ENCODE assay signal across 22 cellular contexts in the genomic region with DNA sequence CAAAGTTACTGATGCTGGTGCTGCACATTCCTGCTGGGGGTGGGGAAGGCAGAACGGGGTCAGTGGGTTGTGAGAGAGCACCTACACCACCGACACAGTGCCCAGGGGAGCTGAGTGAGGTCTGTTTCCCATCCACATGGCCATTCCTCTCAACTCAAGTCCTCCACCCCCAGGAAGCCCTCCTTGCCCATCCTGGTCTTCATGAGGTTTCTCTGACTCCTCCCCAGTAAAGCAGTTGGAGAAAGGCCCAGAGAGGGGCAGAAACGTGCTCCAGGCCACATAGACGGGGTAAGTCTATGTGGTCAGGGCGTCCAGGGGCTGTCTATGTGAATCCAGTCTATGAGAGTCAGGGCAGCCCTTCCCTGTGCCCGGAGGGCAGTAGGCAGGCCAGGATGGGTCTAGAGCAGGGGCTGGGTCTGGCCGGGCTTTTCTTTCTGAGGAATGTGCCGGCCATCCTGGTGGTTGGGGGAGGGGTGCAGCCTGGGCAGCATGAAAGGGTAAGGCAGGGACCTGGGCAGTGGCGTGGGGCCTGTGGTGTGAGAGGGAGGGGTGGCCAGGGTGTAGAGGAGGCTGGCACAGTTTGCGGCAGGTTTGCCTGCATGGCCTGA. TPM values are rescaled to one million over a fixed set of nuclear protein-coding genes. Genes with fewer than 3 reads are reported as not detected.
DNase-seq lines count a peak whose midpoint lies in the region; ATAC-seq, FAIRE-seq and TF ChIP-seq lines count a peak whose summit lies in the region.
"Had no signal": no experiment of that assay in that cellular context is flagged by ENCODE, and none has a peak within 500 bp of the region (broad histone marks: within the 10 kb centered on the region; RNA-seq: fewer than 3 reads in every experiment).

No MANE protein-coding gene starts in this region.

- TF ChIP-seq CTCF in mucosa of descending colon (IDR thresholded peaks at IDR 0.05), result no peak

- H3K79me1 ChIP-seq in trophoblast cell (ENCODE audit: low read length), result no peaks in the 10 kb centered on the region

- H3K79me2 ChIP-seq in trophoblast cell (ENCODE audit: control insufficient read depth, insufficient read depth, low read length, poor library complexity) (no peaks in the 10 kb centered on the region), Karpas-422 (ENCODE audit: low read length) (no peaks in the 10 kb centered on the region)

- H3K9ac ChIP-seq in trophoblast cell (ENCODE audit: low read length), result no peak overlapping the region
- H3K9ac ChIP-seq in Karpas-422 (ENCODE audit: low read length), result no peak overlapping the region

- H3K4ac ChIP-seq in trophoblast cell (ENCODE audit: low read depth, low read length), result no peak overlapping the region

- intact Hi-C loops in Right ventricle myocardium inferior (cut with DNase I) (no loop called here), left cardiac atrium (cut with DNase I) (no loop called here), left ventricle myocardium superior (cut with micrococcal nuclease) (no loop called here), mucosa of descending colon (cut with DNase I, micrococcal nuclease) (no loop called here)

- peak overlapping the region; percentile 17 for H3K4me3 ChIP-seq in trophoblast cell (ENCODE audit: low read depth, low read length)
- no peak overlapping the region for H3K4me3 ChIP-seq in mucosa of descending colon
- H3K4me3 ChIP-seq in Karpas-422 (ENCODE audit: low read length), result no peak overlapping the region
- H3K4me3 ChIP-seq: thyroid gland had no signal

- H3K4me1 ChIP-seq in trophoblast cell (ENCODE audit: control insufficient read depth in 1 of 2, insufficient read depth in 2 of 2, low read length in 2 of 2) (no peaks in the 10 kb centered on the region), mucosa of descending colon (ENCODE audit: low read depth) (no peaks in the 10 kb centered on the region), Karpas-422 (ENCODE audit: low read length) (no peaks in the 10 kb centered on the region)

- H3K23ac ChIP-seq in trophoblast cell (ENCODE audit: low read length), result no peak overlapping the region

- no peak overlapping the region for H2AK5ac ChIP-seq in trophoblast cell (ENCODE audit: low read length)

- H2BK12ac ChIP-seq in trophoblast cell (ENCODE audit: low read length), result no peak overlapping the region

- no peak overlapping the region for H2BK120ac ChIP-seq in trophoblast cell (ENCODE audit: insufficient read depth, low read length, poor library complexity)

- no peak overlapping the region for H3K4me2 ChIP-seq in trophoblast cell (ENCODE audit: low read length)
- H3K4me2 ChIP-seq in Karpas-422 (ENCODE audit: low read depth, low read length, poor library complexity, severe bottlenecking), result no peak overlapping the region

- no peak for TF ChIP-seq POLR2A in H54 (IDR thresholded peaks at IDR 0.05; ENCODE audit: low read depth, low read length)

- no peaks in the 10 kb centered on the region for H3K9me2 ChIP-seq in Karpas-422 (replicated peaks; ENCODE audit: insufficient read depth, low read length)

- no peak overlapping the region for H2BK5ac ChIP-seq in trophoblast cell (ENCODE audit: low read depth, low read length, poor library complexity)

- no CpG with 5 or more reads among the region's 10 CpGs for WGBS in trophoblast cell (ENCODE audit: extremely low coverage, insufficient coverage, insufficient read length)

- no peak for FAIRE-seq in H54 (lab: Jason Lieb, UNC)
- FAIRE-seq: A204.1, colon, GM19239 had no signal

- ATAC-seq in Right ventricle myocardium inferior (peak; percentile 2), left cardiac atrium (no peak), left ventricle myocardium superior (peak; percentile 1), mucosa of descending colon (no peak)
- ATAC-seq: activated naive CD4-positive, alpha-beta T cell treated with anti-CD3 and anti-CD28 coated beads, Interleukin-2, amount 50 U/mL, for 72 hours; activated T-cell treated with anti-CD3 and anti-CD28 coated beads, Interleukin-2, amount 50 U/mL, for 72 hours had no signal

- DNase-seq in Right ventricle myocardium inferior (ENCODE audit: missing footprints) (no peak), left cardiac atrium (no peak), left ventricle myocardium superior (no peak), trophoblast cell (no peak), H54 (ENCODE audit: insufficient read length, low spot score) (no peak), mucosa of descending colon (no peak), Karpas-422 (no peak), GDM1 (lab: John Stamatoyannopoulos, UW) (no peak)
- DNase-seq: activated CD4-positive, alpha-beta T cell treated with anti-CD3 and anti-CD28 coated beads for 1 hour; activated T-cell treated with anti-CD3 and anti-CD28 coated beads, Interleukin-2, amount 50 U/mL, for 72 hours; BE2C; DND-41; HFFc6; NCI-H1105; NCI-H2029 treated with DMSO at 0.1 percent for 48 hours had no signal

- H4K20me1 ChIP-seq in Karpas-422 (ENCODE audit: insufficient read depth, low read depth, low read length), result no peaks in the 10 kb centered on the region

- H3K9me3 ChIP-seq in trophoblast cell (ENCODE audit: insufficient read depth, low read depth, low read length), result peaks cover 9% of the 10 kb centered on the region
- no peaks in the 10 kb centered on the region for H3K9me3 ChIP-seq in mucosa of descending colon
- no peaks in the 10 kb centered on the region for H3K9me3 ChIP-seq in Karpas-422 (ENCODE audit: low read length)
- H3K9me3 ChIP-seq: BE2C, thyroid gland had no signal

- H4K8ac ChIP-seq in trophoblast cell (ENCODE audit: low read depth, low read length), result no peak overlapping the region

- no peak overlapping the region for H4K12ac ChIP-seq in trophoblast cell (ENCODE audit: low read depth, low read length)

- no peaks in the 10 kb centered on the region for H3K27me3 ChIP-seq in trophoblast cell (ENCODE audit: insufficient read depth, low read length)
- no peaks in the 10 kb centered on the region for H3K27me3 ChIP-seq in Karpas-422 (ENCODE audit: low read length)
- H3K27me3 ChIP-seq: BE2C, thyroid gland had no signal

- no peak overlapping the region for H4K91ac ChIP-seq in trophoblast cell (ENCODE audit: low read depth, low read length)

- no peak overlapping the region for H2AFZ ChIP-seq in trophoblast cell (ENCODE audit: insufficient read depth, low read length, poor library complexity)
- no peak overlapping the region for H2AFZ ChIP-seq in Karpas-422 (ENCODE audit: low read length)

- H3K18ac ChIP-seq in trophoblast cell (ENCODE audit: low read length), result no peak overlapping the region

- H3K14ac ChIP-seq in trophoblast cell (ENCODE audit: low read length), result no peak overlapping the region

- H3K27ac ChIP-seq in trophoblast cell (ENCODE audit: low read depth, low read length) (no peak overlapping the region), Karpas-422 (ENCODE audit: low read length) (no peak overlapping the region)

- peaks cover 66 to 75% of the 10 kb centered on the region in 2 experiments for H3K36me3 ChIP-seq in trophoblast cell (ENCODE audit: control insufficient read depth in 1 of 2, insufficient read depth in 2 of 2, low read length in 2 of 2)
- H3K36me3 ChIP-seq in mucosa of descending colon (ENCODE audit: low read depth), result peaks cover 29% of the 10 kb centered on the region
- H3K36me3 ChIP-seq in Karpas-422 (ENCODE audit: insufficient read depth, low read length), result peaks cover 12% of the 10 kb centered on the region

RNA-seq across cellular contexts. Expression of a gene that starts 11.8 kb away (rescaled TPM):
- total RNA-seq in Right ventricle myocardium inferior (266 TPM), left cardiac atrium (100 to 1,000 TPM; 138 to 147 TPM), left ventricle myocardium superior (275 TPM), mucosa of descending colon (100 to 1,000 TPM; 188 to 243 (median 242) TPM)
- 42.2 and 45.8 TPM in 2 replicates for polyA plus RNA-seq in trophoblast cell (2013)
- 116 and 144 TPM in 2 replicates for total RNA-seq in Karpas-422 (2014; rRNA removed; shearing (Covaris generic); ENCODE audit: low replicate concordance)

RNA-seq across cellular contexts. Expression of a gene that starts 12.6 kb away (rescaled TPM):
- total RNA-seq in Right ventricle myocardium inferior (70.0 TPM), left cardiac atrium (10 to 100 TPM; 55.4 to 64.1 TPM), left ventricle myocardium superior (73.7 TPM), mucosa of descending colon (10 to 100 TPM; 56.6 to 77.6 (median 77.2) TPM)
- 81.7 and 84.3 TPM in 2 replicates for polyA plus RNA-seq in trophoblast cell (2013)
- total RNA-seq in Karpas-422 (2014; rRNA removed; shearing (Covaris generic); ENCODE audit: low replicate concordance), result 217 and 263 TPM in 2 replicates

RNA-seq across cellular contexts. Expression of a gene that starts 48.0 kb away (rescaled TPM):
- total RNA-seq in Right ventricle myocardium inferior, result 1.3 TPM
- total RNA-seq in left cardiac atrium, result 1 to 10 TPM in 1 of 2 donors, under 1 TPM in 1; 0.68 to 2.3 TPM
- total RNA-seq in left ventricle myocardium superior, result 0.97 TPM
- polyA plus RNA-seq in trophoblast cell (2013), result 0.03 and 0.04 TPM in 2 replicates
- total RNA-seq in mucosa of descending colon, result under 1 TPM; 0.16 to 0.20 (median 0.19) TPM
- total RNA-seq in Karpas-422 (2014; rRNA removed; shearing (Covaris generic); ENCODE audit: low replicate concordance), result 0.19 and 1.3 TPM in 2 replicates
- total RNA-seq: activated CD8-positive, alpha-beta memory T cell treated with anti-CD3 and anti-CD28 coated beads for 36 hours; neural crest cell; thyroid gland had no signal

RNA-seq across cellular contexts. Expression of a gene that starts 49.7 kb away (rescaled TPM):
- 6.5 TPM for total RNA-seq in Right ventricle myocardium inferior
- total RNA-seq in left cardiac atrium, result 1 to 10 TPM; 4.2 to 4.9 TPM
- total RNA-seq in left ventricle myocardium superior, result 6.9 TPM
- 7.1 and 7.5 TPM in 2 replicates for polyA plus RNA-seq in trophoblast cell (2013)
- total RNA-seq in mucosa of descending colon, result 10 to 100 TPM in 2 of 3 donors, 1 to 10 TPM in 1; 7.5 to 15.7 (median 15.7) TPM
- 3.6 and 6.9 TPM in 2 replicates for total RNA-seq in Karpas-422 (2014; rRNA removed; shearing (Covaris generic); ENCODE audit: low replicate concordance)

RNA-seq across cellular contexts. Expression of a gene that starts 59.8 kb away (rescaled TPM):
- total RNA-seq in Right ventricle myocardium inferior (2.3 TPM), left cardiac atrium (1 to 10 TPM; 3.8 to 3.9 TPM), left ventricle myocardium superior (1.2 TPM), mucosa of descending colon (100 to 1,000 TPM in 1 of 3 donors, 10 to 100 TPM in 2; 10.9 to 124 (median 57.2) TPM)
- polyA plus RNA-seq in trophoblast cell (2013), result 14.0 and 15.1 TPM in 2 replicates
- total RNA-seq in Karpas-422 (2014; rRNA removed; shearing (Covaris generic); ENCODE audit: low replicate concordance), result 28.6 and 36.4 TPM in 2 replicates

Comparison
In these comparisons a context has a peak if more than half of its experiments do, and no peak if none do; other contexts are left out.
1. ATAC-seq: peak in Right ventricle myocardium inferior (single experiment) and left ventricle myocardium superior (single experiment); none in left cardiac atrium (0 of 2) and mucosa of descending colon (single experiment).